ENCODE assay signal across 20 cellular contexts in genomic region chr14:74898694-74899093, GRCh38. TPM values are rescaled to one million over a fixed set of nuclear protein-coding genes. Genes with fewer than 3 reads are reported as not detected.
DNase-seq lines count a peak whose midpoint lies in the region; ATAC-seq and TF ChIP-seq lines count a peak whose summit lies in the region.
"Had no signal": no experiment of that assay in that cellular context is flagged by ENCODE, and none has a peak within 500 bp of the region (broad histone marks: within the 10 kb centered on the region; RNA-seq: fewer than 3 reads in every experiment).

No MANE protein-coding gene starts in this region.

- peaks cover 67% of the 10 kb centered on the region for H3K36me3 Mint-ChIP-seq in activated CD8-positive, alpha-beta T cell treated with anti-CD3 and anti-CD28 coated beads for 36 hours (ENCODE audit: low read depth)
- H3K36me3 Mint-ChIP-seq in activated CD8-positive, alpha-beta T cell treated with anti-CD3 and anti-CD28 coated beads, Interleukin-2, amount 10 ng/mL, durations not matched to agents 7 days and 5 days (ENCODE audit: low read depth) = peaks cover 83% of the 10 kb centered on the region
- H3K36me3 Mint-ChIP-seq in stimulated activated effector memory CD8-positive, alpha-beta T cell treated with anti-CD3 and anti-CD28 coated beads, Interleukin-12 subunit alpha, Interleukin-12 subunit beta, amount 100 ng/mL, for 72 hours = peaks cover 97% of the 10 kb centered on the region
- H3K36me3 Mint-ChIP-seq in mesothelial cell of epicardium = peaks cover 66% of the 10 kb centered on the region

- H3K4me1 ChIP-seq in liver (ENCODE audit: control insufficient read depth in 4 of 4, insufficient read depth in 4 of 4, low read length in 3 of 4) = peaks cover 4 to 21% (median 12%) of the 10 kb centered on the region in 4 donors

- peak overlapping the region; percentile 22 to 28 for H3K27ac ChIP-seq in liver (ENCODE audit: low read depth in 1 of 2, low read length in 2 of 2)
- H3K27ac ChIP-seq: BLaER1 treated with 17β-estradiol and CSF1 and Interleukin-3, amounts not matched to agents 10 nM and 100 nM; HL-60; KMS-11 had no signal

- CTCF ChIA-PET in activated CD8-positive, alpha-beta T cell treated with anti-CD3 and anti-CD28 coated beads for 36 hours (lab: Charles Lee) = interaction anchor here (2.5 to 14.6 kb wide), 2 partner anchors 38 to 39 kb away, joined by 19 to 528 read pairs; no protein-coding TSS in a partner anchor
- CTCF ChIA-PET in activated CD8-positive, alpha-beta T cell treated with anti-CD3 and anti-CD28 coated beads, Interleukin-2, amount 10 ng/mL, durations not matched to agents 7 days and 5 days (lab: Charles Lee) = interaction anchor here (1.2 to 14.8 kb wide), 5 partner anchors 16 to 40 kb away, joined by 4 to 552 read pairs (median 10); no protein-coding TSS in a partner anchor

- intact Hi-C loops in activated CD8-positive, alpha-beta T cell treated with anti-CD3 and anti-CD28 coated beads for 36 hours (cut with micrococcal nuclease) = no loop called here

- peak in 1 of 2 donors; percentile 37 for TF ChIP-seq RAD21 in liver (IDR thresholded peaks at IDR 0.05)

- H3K9me3 ChIP-seq in liver (ENCODE audit: control insufficient read depth in 4 of 4, low read length in 3 of 4) = no peaks in the 10 kb centered on the region
- H3K9me3 ChIP-seq: BLaER1 treated with 17β-estradiol and CSF1 and Interleukin-3, amounts not matched to agents 10 nM and 100 nM had no signal

- H3K9ac ChIP-seq in liver (ENCODE audit: low read depth in 1 of 2, low read length in 2 of 2) = no peak overlapping the region
- H3K9ac ChIP-seq: BLaER1 treated with 17β-estradiol and CSF1 and Interleukin-3, amounts not matched to agents 10 nM and 100 nM; KMS-11 had no signal

- no peak overlapping the region for H3K4me3 ChIP-seq in liver (ENCODE audit: low read depth in 1 of 3, low read length in 3 of 3)
- H3K4me3 ChIP-seq: BLaER1 treated with 17β-estradiol and CSF1 and Interleukin-3, amounts not matched to agents 10 nM and 100 nM; GM23338 had no signal

- ATAC-seq in activated CD8-positive, alpha-beta T cell treated with anti-CD3 and anti-CD28 coated beads for 36 hours = no peak
- no peak for ATAC-seq in activated CD8-positive, alpha-beta T cell treated with anti-CD3 and anti-CD28 coated beads, Interleukin-2, amount 10 ng/mL, durations not matched to agents 7 days and 5 days
- ATAC-seq in stimulated activated effector memory CD8-positive, alpha-beta T cell treated with anti-CD3 and anti-CD28 coated beads, Interleukin-12 subunit alpha, Interleukin-12 subunit beta, amount 100 ng/mL, for 72 hours = no peak
- ATAC-seq in GM21576 (IDR thresholded peaks at IDR 0.05; ENCODE audit: unreplicated experiment) = no peak
- ATAC-seq: GM23338 had no signal

- no peak for TF ChIP-seq CTCF in activated CD8-positive, alpha-beta T cell treated with anti-CD3 and anti-CD28 coated beads for 36 hours (IDR thresholded peaks at IDR 0.05)
- TF ChIP-seq CTCF in liver (IDR thresholded peaks at IDR 0.05; ENCODE audit: low read depth, low read length, missing input control) (no peak), mesothelial cell of epicardium (IDR thresholded peaks at IDR 0.05; ENCODE audit: unreplicated experiment) (no peak)

- H3K4me1 Mint-ChIP-seq in activated CD8-positive, alpha-beta T cell treated with anti-CD3 and anti-CD28 coated beads for 36 hours (ENCODE audit: low read depth) = peaks cover 7% of the 10 kb centered on the region
- H3K4me1 Mint-ChIP-seq in activated CD8-positive, alpha-beta T cell treated with anti-CD3 and anti-CD28 coated beads, Interleukin-2, amount 10 ng/mL, durations not matched to agents 7 days and 5 days (ENCODE audit: low read depth) = peaks cover 9% of the 10 kb centered on the region
- peaks cover 5% of the 10 kb centered on the region for H3K4me1 Mint-ChIP-seq in stimulated activated effector memory CD8-positive, alpha-beta T cell treated with anti-CD3 and anti-CD28 coated beads, Interleukin-12 subunit alpha, Interleukin-12 subunit beta, amount 100 ng/mL, for 72 hours
- no peaks in the 10 kb centered on the region for H3K4me1 Mint-ChIP-seq in mesothelial cell of epicardium

- H3K27me3 ChIP-seq in liver (ENCODE audit: control insufficient read depth in 4 of 4, insufficient read depth in 4 of 4, low read length in 3 of 4) = no peaks in the 10 kb centered on the region
- H3K27me3 ChIP-seq: BLaER1 treated with 17β-estradiol and CSF1 and Interleukin-3, amounts not matched to agents 10 nM and 100 nM had no signal

- peaks cover 10 to 85% (median 63%) of the 10 kb centered on the region in 4 donors for H3K36me3 ChIP-seq in liver (ENCODE audit: control insufficient read depth in 4 of 4, insufficient read depth in 3 of 4, low read depth in 1 of 4, low read length in 3 of 4)

- POLR2A ChIA-PET in activated CD8-positive, alpha-beta T cell treated with anti-CD3 and anti-CD28 coated beads for 36 hours (lab: Charles Lee) = interaction anchor here (0.9 to 1.4 kb wide), 3 partner anchors 10 to 38 kb away, joined by 3 to 4 read pairs (median 4); no protein-coding TSS in a partner anchor
- POLR2A ChIA-PET in activated CD8-positive, alpha-beta T cell treated with anti-CD3 and anti-CD28 coated beads, Interleukin-2, amount 10 ng/mL, durations not matched to agents 7 days and 5 days (lab: Charles Lee) = interaction anchor here (1.1 to 1.2 kb wide), 2 partner anchors 9 to 17 kb away, joined by 3 read pairs; partner anchors contain the start of gene DLST

- no peak overlapping the region for H3K4me3 Mint-ChIP-seq in activated CD8-positive, alpha-beta T cell treated with anti-CD3 and anti-CD28 coated beads for 36 hours
- no peak overlapping the region for H3K4me3 Mint-ChIP-seq in activated CD8-positive, alpha-beta T cell treated with anti-CD3 and anti-CD28 coated beads, Interleukin-2, amount 10 ng/mL, durations not matched to agents 7 days and 5 days
- H3K4me3 Mint-ChIP-seq in stimulated activated effector memory CD8-positive, alpha-beta T cell treated with anti-CD3 and anti-CD28 coated beads, Interleukin-12 subunit alpha, Interleukin-12 subunit beta, amount 100 ng/mL, for 72 hours = no peak overlapping the region
- H3K4me3 Mint-ChIP-seq in mesothelial cell of epicardium = no peak overlapping the region
- H3K4me3 Mint-ChIP-seq: GM23338 had no signal

- 28% methylated on average over 5 of the region's 5 CpGs for WGBS in liver

- no peaks in the 10 kb centered on the region for H3K9me3 Mint-ChIP-seq in activated CD8-positive, alpha-beta T cell treated with anti-CD3 and anti-CD28 coated beads for 36 hours
- H3K9me3 Mint-ChIP-seq in activated CD8-positive, alpha-beta T cell treated with anti-CD3 and anti-CD28 coated beads, Interleukin-2, amount 10 ng/mL, durations not matched to agents 7 days and 5 days (ENCODE audit: insufficient read depth) = no peaks in the 10 kb centered on the region
- no peaks in the 10 kb centered on the region for H3K9me3 Mint-ChIP-seq in stimulated activated effector memory CD8-positive, alpha-beta T cell treated with anti-CD3 and anti-CD28 coated beads, Interleukin-12 subunit alpha, Interleukin-12 subunit beta, amount 100 ng/mL, for 72 hours
- H3K9me3 Mint-ChIP-seq in mesothelial cell of epicardium = no peaks in the 10 kb centered on the region
- H3K9me3 Mint-ChIP-seq: GM23338 had no signal

- no peaks in the 10 kb centered on the region for H3K27me3 Mint-ChIP-seq in activated CD8-positive, alpha-beta T cell treated with anti-CD3 and anti-CD28 coated beads for 36 hours
- H3K27me3 Mint-ChIP-seq in activated CD8-positive, alpha-beta T cell treated with anti-CD3 and anti-CD28 coated beads, Interleukin-2, amount 10 ng/mL, durations not matched to agents 7 days and 5 days (ENCODE audit: low read depth) = no peaks in the 10 kb centered on the region
- no peaks in the 10 kb centered on the region for H3K27me3 Mint-ChIP-seq in mesothelial cell of epicardium (ENCODE audit: low read depth)

- H3K27ac Mint-ChIP-seq in activated CD8-positive, alpha-beta T cell treated with anti-CD3 and anti-CD28 coated beads for 36 hours = peak overlapping the region; percentile 2
- no peak overlapping the region for H3K27ac Mint-ChIP-seq in activated CD8-positive, alpha-beta T cell treated with anti-CD3 and anti-CD28 coated beads, Interleukin-2, amount 10 ng/mL, durations not matched to agents 7 days and 5 days
- peak overlapping the region; percentile 90 for H3K27ac Mint-ChIP-seq in stimulated activated effector memory CD8-positive, alpha-beta T cell treated with anti-CD3 and anti-CD28 coated beads, Interleukin-12 subunit alpha, Interleukin-12 subunit beta, amount 100 ng/mL, for 72 hours
- no peak overlapping the region for H3K27ac Mint-ChIP-seq in mesothelial cell of epicardium
- H3K27ac Mint-ChIP-seq: GM23338 had no signal

- DNase-seq in activated CD8-positive, alpha-beta T cell treated with anti-CD3 and anti-CD28 coated beads for 36 hours = no peak
- DNase-seq in activated CD8-positive, alpha-beta T cell treated with anti-CD3 and anti-CD28 coated beads, Interleukin-2, amount 10 ng/mL, durations not matched to agents 7 days and 5 days = no peak
- DNase-seq in HuH-7.5 (ENCODE audit: low spot score) (peak; percentile 55), mesothelial cell of epicardium (ENCODE audit: low spot score in 2 of 2, unreplicated experiment in 2 of 2) (no peak)
- DNase-seq in stimulated activated effector memory CD8-positive, alpha-beta T cell treated with anti-CD3 and anti-CD28 coated beads, Interleukin-12 subunit alpha, Interleukin-12 subunit beta, amount 100 ng/mL, for 72 hours (ENCODE audit: low spot score in 2 of 2) = no peak
- DNase-seq in activated CD4-positive, alpha-beta T cell treated with anti-CD3 and anti-CD28 coated beads, Interleukin-2, amount 50 U/mL, for 1 hour = no peak
- DNase-seq: 8988T, DMS 273 treated with DMSO at 0.1 percent for 48 hours, NCI-H1092, NCI-H1694, NCI-H2227 treated with DMSO at 0.1 percent for 48 hours, NCI-H524 had no signal

RNA-seq across cellular contexts. Expression of gene DLST, which starts 17.0 kb away (rescaled TPM):
- 100 to 1,000 TPM; 110 to 113 TPM for total RNA-seq in activated CD8-positive, alpha-beta T cell treated with anti-CD3 and anti-CD28 coated beads for 36 hours
- total RNA-seq in activated CD8-positive, alpha-beta T cell treated with anti-CD3 and anti-CD28 coated beads, Interleukin-2, amount 10 ng/mL, durations not matched to agents 7 days and 5 days = 100 to 1,000 TPM; 106 to 108 TPM
- total RNA-seq in liver (10 to 100 TPM; 41.0 to 58.0 TPM), mesothelial cell of epicardium (74.4 to 81.5 TPM (median 79.7 TPM) in 3 replicates)
- 10 to 100 TPM; 10.7 to 69.3 TPM for polyA plus RNA-seq in liver

RNA-seq across cellular contexts. Expression of gene PROX2, which starts 22.7 kb away (rescaled TPM):
- total RNA-seq in activated CD8-positive, alpha-beta T cell treated with anti-CD3 and anti-CD28 coated beads for 36 hours = under 1 TPM; 0.38 to 0.65 TPM
- under 1 TPM; 0.13 to 0.44 TPM for total RNA-seq in activated CD8-positive, alpha-beta T cell treated with anti-CD3 and anti-CD28 coated beads, Interleukin-2, amount 10 ng/mL, durations not matched to agents 7 days and 5 days
- total RNA-seq in liver (not detected), mesothelial cell of epicardium (not detected in 3 replicates)
- under 1 TPM in 1 of 2 donors, not detected in 1; 0.06 TPM for polyA plus RNA-seq in liver
- total RNA-seq: GM23338, MCF 10A, SK-MEL-5 had no signal

RNA-seq across cellular contexts. Expression of gene RPS6KL1, which starts 24.4 kb away (rescaled TPM):
- 1 to 10 TPM; 4.1 to 5.1 TPM for total RNA-seq in activated CD8-positive, alpha-beta T cell treated with anti-CD3 and anti-CD28 coated beads for 36 hours
- total RNA-seq in activated CD8-positive, alpha-beta T cell treated with anti-CD3 and anti-CD28 coated beads, Interleukin-2, amount 10 ng/mL, durations not matched to agents 7 days and 5 days = 1 to 10 TPM; 4.3 to 5.2 TPM
- total RNA-seq in liver (1 to 10 TPM; 5.8 to 5.9 TPM), mesothelial cell of epicardium (0.13 to 1.1 TPM (median 0.70 TPM) in 3 replicates)
- 1 to 10 TPM; 1.1 to 1.9 TPM for polyA plus RNA-seq in liver

RNA-seq across cellular contexts. Expression of gene PGF, which starts 56.7 kb away (rescaled TPM):
- total RNA-seq in activated CD8-positive, alpha-beta T cell treated with anti-CD3 and anti-CD28 coated beads for 36 hours = under 1 TPM; 0.27 to 0.45 TPM
- total RNA-seq in activated CD8-positive, alpha-beta T cell treated with anti-CD3 and anti-CD28 coated beads, Interleukin-2, amount 10 ng/mL, durations not matched to agents 7 days and 5 days = under 1 TPM in 1 of 2 experiments, not detected in 1; 0.21 TPM
- total RNA-seq in liver (1 to 10 TPM in 1 of 2 donors, under 1 TPM in 1; 0.61 to 4.5 TPM), mesothelial cell of epicardium (8.4 to 9.6 TPM (median 8.6 TPM) in 3 replicates)
- 1 to 10 TPM in 1 of 2 donors, under 1 TPM in 1; 0.90 to 2.8 TPM for polyA plus RNA-seq in liver

Comparison
In these comparisons a context has a peak if more than half of its experiments do, and no peak if none do; other contexts are left out.
1. H3K27ac Mint-ChIP-seq: peak in activated CD8-positive, alpha-beta T cell treated with anti-CD3 and anti-CD28 coated beads for 36 hours (single experiment) and stimulated activated effector memory CD8-positive, alpha-beta T cell treated with anti-CD3 and anti-CD28 coated beads, Interleukin-12 subunit alpha, Interleukin-12 subunit beta, amount 100 ng/mL, for 72 hours (single experiment); none in activated CD8-positive, alpha-beta T cell treated with anti-CD3 and anti-CD28 coated beads, Interleukin-2, amount 10 ng/mL, durations not matched to agents 7 days and 5 days (single experiment) and mesothelial cell of epicardium (single experiment).